Comparison of ENCODE assay signal across 7 cellular contexts in genomic region chr19:35935911-35936737, GRCh38. TPM values are rescaled to one million over a fixed set of nuclear protein-coding genes. Genes with fewer than 3 reads are reported as not detected.
DNase-seq lines count a peak whose midpoint lies in the region; ATAC-seq and TF ChIP-seq lines count a peak whose summit lies in the region.

Gene LRFN3 (plus strand): TSS chr19:35936374. CDS start chr19:35939426, 3,052 bp downstream.

- intact Hi-C loops in right lobe of liver (cut with DNase I) = loop anchor here (5.0 kb wide), 2 partner anchors 54 to 59 kb away; no protein-coding TSS in a partner anchor

- no peak for TF ChIP-seq POLR2A in right lobe of liver (IDR thresholded peaks at IDR 0.05)

- DNase-seq in GM23248 (peak; percentile 84), NCI-H345 treated with DMSO at 0.1 percent for 48 hours (lab: John Stamatoyannopoulos, UW; ENCODE audit: unreplicated experiment) (peak; percentile 92), dermis microvascular lymphatic vessel endothelial cell (ENCODE audit: low read depth in 2 of 2) (peak; percentile 32 to 78), right lobe of liver (peak; percentile 71 to 75 (median 72))
- DNase-seq in activated CD4-positive, alpha-beta T cell treated with anti-CD3 and anti-CD28 coated beads, Interleukin-2, amount 50 U/mL, for 24 hours (ENCODE audit: low read depth in 1 of 2, low spot score in 1 of 2) = peak; percentile 31 to 36
- DNase-seq in stimulated activated CD4-positive, alpha-beta T cell treated with anti-CD3 and anti-CD28 coated beads, Interleukin-2, amount 100 ng/mL, for 4 hours (ENCODE audit: low read depth) = peak; percentile 44

- no peaks in the 10 kb centered on the region for H3K79me2 ChIP-seq in GM23248 (ENCODE audit: insufficient read depth)

- peak; percentile 29 to 57 (median 39) for ATAC-seq in right lobe of liver
- ATAC-seq in GM18873 (IDR thresholded peaks at IDR 0.05; ENCODE audit: low FRiP score, unreplicated experiment) = no peak

- no peaks in the 10 kb centered on the region for H3F3A ChIP-seq in GM23248 (ENCODE audit: insufficient read depth)

- no peaks in the 10 kb centered on the region for H3K9me2 ChIP-seq in GM23248 (ENCODE audit: insufficient read depth)

- no peak within 1 kb of the TSS for H3K27ac ChIP-seq in GM23248
- peak within 1 kb of the TSS in 2 of 3 donors; percentile 5 to 13 for H3K27ac ChIP-seq in right lobe of liver

- WGBS in GM23248 (ENCODE audit: low coverage in 1 of 2, low lambda C conversion rate in 2 of 2, missing lambda C conversion rate in 2 of 2), 2 experiments = 2% methylated on average over 37 to 44 of the region's 68 CpGs
- WGBS in right lobe of liver (ENCODE audit: insufficient coverage, low coverage, low lambda C conversion rate, missing lambda C conversion rate) = 4% methylated on average over 49 of the region's 68 CpGs

- H3K36me3 ChIP-seq in GM23248 (ENCODE audit: low read depth) (no peaks in the 10 kb centered on the region), right lobe of liver (peaks cover 0 to 2% (median 0%) of the 10 kb centered on the region in 4 donors)

- in situ Hi-C loops in GM23248 (cut with MboI) = no loop called here

- peak within 1 kb of the TSS; percentile 82 for H3K9ac ChIP-seq in GM23248

- no peaks in the 10 kb centered on the region for H4K20me1 ChIP-seq in GM23248 (ENCODE audit: insufficient read depth)

- H3K9me3 ChIP-seq in GM23248 (ENCODE audit: low read depth) = no peaks in the 10 kb centered on the region
- no peaks in the 10 kb centered on the region for H3K9me3 ChIP-seq in right lobe of liver

- H3K4me3 ChIP-seq in GM23248 (peak within 1 kb of the TSS; percentile 89), right lobe of liver (peak within 1 kb of the TSS; percentile 44 to 59 (median 56))

- H2AFZ ChIP-seq in GM23248 = peak within 1 kb of the TSS; percentile 99

- peak within 1 kb of the TSS; percentile 100 for H3K4me2 ChIP-seq in GM23248 (ENCODE audit: unreplicated experiment)

- no peak for TF ChIP-seq CTCF in right lobe of liver (IDR thresholded peaks at IDR 0.05)

- no peaks in the 10 kb centered on the region for H3K27me3 ChIP-seq in GM23248 (replicated peaks; ENCODE audit: insufficient read depth)
- H3K27me3 ChIP-seq in right lobe of liver = no peaks in the 10 kb centered on the region

- H3K4me1 ChIP-seq in GM23248 (ENCODE audit: insufficient read depth) = peaks cover 15% of the 10 kb centered on the region
- H3K4me1 ChIP-seq in right lobe of liver = peaks cover 0 to 25% (median 3%) of the 10 kb centered on the region in 4 donors

RNA-seq across cellular contexts. Expression of gene LRFN3, which starts in this region (rescaled TPM):
- total RNA-seq in GM23248 (2014; rRNA removed; shearing (Covaris generic)) = 5.3 and 9.4 TPM in 2 replicates
- polyA plus RNA-seq in GM23248 (2016; fragmentation: Nextera tagmentation; extraction: Ambion mirVana) = 7.1 and 7.5 TPM in 2 replicates
- total RNA-seq in dermis microvascular lymphatic vessel endothelial cell (0.77 and 2.9 TPM in 2 replicates), right lobe of liver (1 to 10 TPM; 5.6 to 8.6 (median 7.0) TPM)

Comparison
In these comparisons a context has a peak if more than half of its experiments do, and no peak if none do; other contexts are left out.
1. DNase-seq: peak in every context shown above with its lines; median percentile 92 in NCI-H345 treated with DMSO at 0.1 percent for 48 hours; 84 in GM23248; 72 in right lobe of liver; 55 in dermis microvascular lymphatic vessel endothelial cell; 44 in stimulated activated CD4-positive, alpha-beta T cell treated with anti-CD3 and anti-CD28 coated beads, Interleukin-2, amount 100 ng/mL, for 4 hours; 34 in activated CD4-positive, alpha-beta T cell treated with anti-CD3 and anti-CD28 coated beads, Interleukin-2, amount 50 U/mL, for 24 hours.